Comparison of ENCODE assay signal across 1 cellular context in genomic region chr3:136498919-136499447, GRCh38.
TF ChIP-seq lines count a peak whose summit lies in the region.

No MANE protein-coding gene starts in this region.

TF ChIP-seq in HepG2, 621 proteins besides CTCF, POLR2A, EP300 and RAD21 (continued from another document and continues in another):
- TF ChIP-seq SNAI1 (CRISPR knock-in tag; IDR thresholded peaks at IDR 0.05; ENCODE audit: borderline replicate concordance) (no peak), ZNF512 (CRISPR knock-in tag; IDR thresholded peaks at IDR 0.05) (no peak), ELK4 (CRISPR knock-in tag; IDR thresholded peaks at IDR 0.05; ENCODE audit: borderline replicate concordance) (no peak), ZNF331 (CRISPR knock-in tag; IDR thresholded peaks at IDR 0.05) (peak; percentile 90), ZNF691 (CRISPR knock-in tag; IDR thresholded peaks at IDR 0.05; ENCODE audit: borderline replicate concordance, low read depth) (no peak; the same call in 1 of the 2 replicates), NR3C1 (CRISPR knock-in tag; IDR thresholded peaks at IDR 0.05) (no peak), KDM3A (CRISPR knock-in tag; IDR thresholded peaks at IDR 0.05; ENCODE audit: low read depth) (0 out of 2 replicates have a peak, but pooled peaks have one; percentile 52), ERF (CRISPR knock-in tag; IDR thresholded peaks at IDR 0.05) (peak; percentile 81; the same call in 1 of the 2 replicates), ZNF326 (CRISPR knock-in tag; IDR thresholded peaks at IDR 0.05; ENCODE audit: borderline replicate concordance) (no peak), ZNF207 (IDR thresholded peaks at IDR 0.05; ENCODE audit: borderline replicate concordance) (no peak), PRDM15 (CRISPR knock-in tag; IDR thresholded peaks at IDR 0.05) (no peak), ZFY (CRISPR knock-in tag; IDR thresholded peaks at IDR 0.05) (no peak), RARA (CRISPR knock-in tag; IDR thresholded peaks at IDR 0.05) (peak; percentile 96), KAT8 (CRISPR knock-in tag; IDR thresholded peaks at IDR 0.05) (peak; percentile 69; the same call in 1 of the 2 replicates), SYNCRIP (IDR thresholded peaks at IDR 0.05; ENCODE audit: insufficient read depth, low read depth, low read length) (no peak), ARNTL (CRISPR knock-in tag; IDR thresholded peaks at IDR 0.05) (no peak), GATAD1 (CRISPR knock-in tag; IDR thresholded peaks at IDR 0.05) (peak; percentile 54; the same call in 1 of the 2 replicates), ZNF44 (CRISPR knock-in tag; IDR thresholded peaks at IDR 0.05) (no peak), ZNF841 (CRISPR knock-in tag; IDR thresholded peaks at IDR 0.05; ENCODE audit: borderline replicate concordance) (no peak), ATM (IDR thresholded peaks at IDR 0.05; ENCODE audit: borderline replicate concordance) (no peak), MLLT10 (CRISPR knock-in tag; IDR thresholded peaks at IDR 0.05) (no peak), ZNF296 (CRISPR knock-in tag; conservative IDR thresholded peaks at IDR 0.05) (no peak), HMGXB4 (CRISPR knock-in tag; IDR thresholded peaks at IDR 0.05; ENCODE audit: borderline replicate concordance in 1 of 2, low read depth in 1 of 2) (peak; percentile 35 to 36; a peak in 1 of 4 replicates), ZC3H4 (CRISPR knock-in tag; IDR thresholded peaks at IDR 0.05; ENCODE audit: borderline replicate concordance) (no peak), REPIN1 (CRISPR knock-in tag; IDR thresholded peaks at IDR 0.05; ENCODE audit: borderline replicate concordance, low read depth) (peak; percentile 89; the same call in 1 of the 2 replicates), SALL1 (CRISPR knock-in tag; IDR thresholded peaks at IDR 0.05) (peak; percentile 99), RFX1 (IDR thresholded peaks at IDR 0.05) (no peak), ZNF788 (CRISPR knock-in tag; IDR thresholded peaks at IDR 0.05; ENCODE audit: borderline replicate concordance) (peak; percentile 68; the same call in 1 of the 2 replicates), ZNF292 (CRISPR knock-in tag; IDR thresholded peaks at IDR 0.05; ENCODE audit: borderline replicate concordance, low read depth) (peak; percentile 80), DMAP1 (CRISPR knock-in tag; IDR thresholded peaks at IDR 0.05) (peak; percentile 37; the same call in 1 of the 2 replicates), ETV6 (CRISPR knock-in tag; conservative IDR thresholded peaks at IDR 0.05) (no peak), ZNF33A (CRISPR knock-in tag; IDR thresholded peaks at IDR 0.05; ENCODE audit: borderline replicate concordance) (no peak), MEIS1 (CRISPR knock-in tag; IDR thresholded peaks at IDR 0.05; ENCODE audit: borderline replicate concordance) (peak; percentile 65; the same call in 1 of the 2 replicates), ZNF652 (CRISPR knock-in tag; IDR thresholded peaks at IDR 0.05; ENCODE audit: borderline replicate concordance, low read depth) (peak; percentile 43; the same call in 1 of the 2 replicates), RELA (CRISPR knock-in tag; IDR thresholded peaks at IDR 0.05) (0 out of 2 replicates have a peak, but pooled peaks have one; percentile 45), ZNF710 (CRISPR knock-in tag; IDR thresholded peaks at IDR 0.05; ENCODE audit: borderline replicate concordance) (peak; percentile 63; the same call in 1 of the 2 replicates), RFX3 (CRISPR knock-in tag; IDR thresholded peaks at IDR 0.05) (no peak), ZNF747 (CRISPR knock-in tag; IDR thresholded peaks at IDR 0.05; ENCODE audit: borderline replicate concordance) (no peak), ZNF33B (CRISPR knock-in tag; IDR thresholded peaks at IDR 0.05) (peak; percentile 74; the same call in 1 of the 2 replicates), HOXA5 (CRISPR knock-in tag; IDR thresholded peaks at IDR 0.05) (no peak), FOXA1 (IDR thresholded peaks at IDR 0.05) (no peak), FOXA1 (CRISPR knock-in tag; IDR thresholded peaks at IDR 0.05) (peak; percentile 66; the same call in 1 of the 2 replicates)
- TF ChIP-seq, protein P1, sequence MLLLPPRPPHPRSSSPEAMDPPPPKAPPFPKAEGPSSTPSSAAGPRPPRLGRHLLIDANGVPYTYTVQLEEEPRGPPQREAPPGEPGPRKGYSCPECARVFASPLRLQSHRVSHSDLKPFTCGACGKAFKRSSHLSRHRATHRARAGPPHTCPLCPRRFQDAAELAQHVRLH (CRISPR knock-in tag; IDR thresholded peaks at IDR 0.05; ENCODE audit: borderline replicate concordance, low read depth) = peak; percentile 93; the same call in 1 of the 2 replicates
- TF ChIP-seq, protein P2, sequence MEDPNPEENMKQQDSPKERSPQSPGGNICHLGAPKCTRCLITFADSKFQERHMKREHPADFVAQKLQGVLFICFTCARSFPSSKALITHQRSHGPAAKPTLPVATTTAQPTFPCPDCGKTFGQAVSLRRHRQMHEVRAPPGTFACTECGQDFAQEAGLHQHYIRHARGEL (CRISPR knock-in tag; IDR thresholded peaks at IDR 0.05) = no peak
- TF ChIP-seq, protein P3, sequence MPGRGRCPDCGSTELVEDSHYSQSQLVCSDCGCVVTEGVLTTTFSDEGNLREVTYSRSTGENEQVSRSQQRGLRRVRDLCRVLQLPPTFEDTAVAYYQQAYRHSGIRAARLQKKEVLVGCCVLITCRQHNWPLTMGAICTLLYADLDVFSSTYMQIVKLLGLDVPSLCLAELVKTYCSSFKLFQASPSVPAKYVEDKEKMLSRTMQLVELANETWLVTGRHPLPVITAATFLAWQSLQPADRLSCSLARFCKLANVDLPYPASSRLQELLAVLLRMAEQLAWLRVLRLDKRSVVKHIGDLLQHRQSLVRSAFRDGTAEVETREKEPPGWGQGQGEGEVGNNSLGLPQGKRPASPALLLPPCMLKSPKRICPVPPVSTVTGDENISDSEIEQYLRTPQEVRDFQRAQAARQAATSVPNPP (CRISPR knock-in tag; IDR thresholded peaks at IDR 0.05) = 0 out of 2 replicates have a peak, but pooled peaks have one; percentile 48
- TF ChIP-seq, protein P4, sequence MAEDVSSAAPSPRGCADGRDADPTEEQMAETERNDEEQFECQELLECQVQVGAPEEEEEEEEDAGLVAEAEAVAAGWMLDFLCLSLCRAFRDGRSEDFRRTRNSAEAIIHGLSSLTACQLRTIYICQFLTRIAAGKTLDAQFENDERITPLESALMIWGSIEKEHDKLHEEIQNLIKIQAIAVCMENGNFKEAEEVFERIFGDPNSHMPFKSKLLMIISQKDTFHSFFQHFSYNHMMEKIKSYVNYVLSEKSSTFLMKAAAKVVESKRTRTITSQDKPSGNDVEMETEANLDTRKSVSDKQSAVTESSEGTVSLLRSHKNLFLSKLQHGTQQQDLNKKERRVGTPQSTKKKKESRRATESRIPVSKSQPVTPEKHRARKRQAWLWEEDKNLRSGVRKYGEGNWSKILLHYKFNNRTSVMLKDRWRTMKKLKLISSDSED (CRISPR knock-in tag; IDR thresholded peaks at IDR 0.05) = no peak
- TF ChIP-seq, protein P5, sequence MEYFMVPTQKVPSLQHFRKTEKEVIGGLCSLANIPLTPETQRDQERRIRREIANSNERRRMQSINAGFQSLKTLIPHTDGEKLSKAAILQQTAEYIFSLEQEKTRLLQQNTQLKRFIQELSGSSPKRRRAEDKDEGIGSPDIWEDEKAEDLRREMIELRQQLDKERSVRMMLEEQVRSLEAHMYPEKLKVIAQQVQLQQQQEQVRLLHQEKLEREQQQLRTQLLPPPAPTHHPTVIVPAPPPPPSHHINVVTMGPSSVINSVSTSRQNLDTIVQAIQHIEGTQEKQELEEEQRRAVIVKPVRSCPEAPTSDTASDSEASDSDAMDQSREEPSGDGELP (IDR thresholded peaks at IDR 0.05; ENCODE audit: borderline replicate concordance, low read depth) = peak; percentile 82
- TF ChIP-seq, protein P6, sequence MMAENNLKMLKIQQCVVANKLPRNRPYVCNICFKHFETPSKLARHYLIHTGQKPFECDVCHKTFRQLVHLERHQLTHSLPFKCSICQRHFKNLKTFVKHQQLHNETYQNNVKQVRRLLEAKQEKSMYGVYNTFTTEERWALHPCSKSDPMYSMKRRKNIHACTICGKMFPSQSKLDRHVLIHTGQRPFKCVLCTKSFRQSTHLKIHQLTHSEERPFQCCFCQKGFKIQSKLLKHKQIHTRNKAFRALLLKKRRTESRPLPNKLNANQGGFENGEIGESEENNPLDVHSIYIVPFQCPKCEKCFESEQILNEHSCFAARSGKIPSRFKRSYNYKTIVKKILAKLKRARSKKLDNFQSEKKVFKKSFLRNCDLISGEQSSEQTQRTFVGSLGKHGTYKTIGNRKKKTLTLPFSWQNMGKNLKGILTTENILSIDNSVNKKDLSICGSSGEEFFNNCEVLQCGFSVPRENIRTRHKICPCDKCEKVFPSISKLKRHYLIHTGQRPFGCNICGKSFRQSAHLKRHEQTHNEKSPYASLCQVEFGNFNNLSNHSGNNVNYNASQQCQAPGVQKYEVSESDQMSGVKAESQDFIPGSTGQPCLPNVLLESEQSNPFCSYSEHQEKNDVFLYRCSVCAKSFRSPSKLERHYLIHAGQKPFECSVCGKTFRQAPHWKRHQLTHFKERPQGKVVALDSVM (CRISPR knock-in tag; IDR thresholded peaks at IDR 0.05) = peak; percentile 100
